ENCODE assay signal across 2 cellular contexts in genomic region chr1:32774464-32774808, GRCh38.
TF ChIP-seq lines count a peak whose summit lies in the region.

No MANE protein-coding gene starts in this region.

TF ChIP-seq in A549, 52 proteins besides CTCF, POLR2A, EP300 and RAD21:
- TF ChIP-seq HDAC2 (IDR thresholded peaks at IDR 0.05) = no peak

TF ChIP-seq in HCT116, 20 proteins besides CTCF, POLR2A, EP300 and RAD21:
- TF ChIP-seq TCF7L2 (IDR thresholded peaks at IDR 0.05; ENCODE audit: borderline replicate concordance, extremely low read depth, insufficient read depth, insufficient read length) (no peak), POLR2AphosphoS5 (IDR thresholded peaks at IDR 0.05; ENCODE audit: low read depth, low read length) (0 out of 2 replicates have a peak, but pooled peaks have one; percentile 6), MAX (IDR thresholded peaks at IDR 0.05) (no peak)
